7 cellular contexts compared by ENCODE assay signal in the genomic region with DNA sequence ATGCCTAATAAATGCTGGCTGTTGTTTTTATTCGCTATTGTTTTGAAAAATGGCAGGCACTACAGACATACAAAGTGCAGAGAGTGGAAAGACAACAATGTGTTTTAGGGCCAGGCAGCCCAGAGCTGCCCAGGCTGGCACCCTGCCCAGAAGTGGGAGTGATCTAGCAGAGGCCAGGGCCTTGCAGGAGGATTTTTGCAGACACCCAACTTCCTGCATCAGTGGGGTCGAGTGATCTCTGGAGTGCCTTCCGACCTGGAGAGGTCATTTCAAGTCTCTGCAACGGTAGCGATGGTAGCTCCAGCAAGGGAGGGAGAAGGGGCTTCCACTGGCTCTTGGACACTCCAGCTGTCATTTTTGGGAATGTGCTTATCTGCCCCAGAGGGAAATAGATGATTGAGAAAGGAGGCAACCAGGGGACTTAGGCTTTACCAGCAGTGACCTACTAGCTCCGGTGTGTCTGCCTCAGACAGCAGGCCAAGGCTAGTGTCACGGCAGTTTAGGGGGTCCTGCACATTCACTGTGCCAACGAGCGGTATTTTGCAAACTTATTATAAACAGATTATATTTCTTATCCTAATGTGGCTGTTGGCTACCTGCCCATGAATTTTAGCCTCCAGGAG.
DNase-seq lines count a peak whose midpoint lies in the region; ATAC-seq and TF ChIP-seq lines count a peak whose summit lies in the region.
"Not testable (repeated sequence)": the region's sequence is repeated elsewhere in the genome, so short reads cannot be mapped to it uniquely, and the experiment has no call there.

No MANE protein-coding gene starts in this region.

- not testable (repeated sequence) for TF ChIP-seq POLR2A in spleen (IDR thresholded peaks at IDR 0.05)

- not testable (repeated sequence) for TF ChIP-seq CTCF in RWPE2 (IDR thresholded peaks at IDR 0.05; ENCODE audit: poor library complexity, severe bottlenecking); spleen (IDR thresholded peaks at IDR 0.05 in 8 of 11, conservative IDR thresholded peaks at IDR 0.05 in 3 of 11)

- H3K4me3 ChIP-seq in RWPE2 (ENCODE audit: severe bottlenecking); spleen: not testable (repeated sequence)

- DNase-seq in H4 (ENCODE audit: low spot score) (peak; percentile 49), RWPE2 (ENCODE audit: low spot score) (peak; percentile 83), dedifferentiated amniotic fluid mesenchymal stem cell (ENCODE audit: extremely low spot score) (peak; percentile 14), cardiac septum (ENCODE audit: low spot score) (peak; percentile 87), mucosa of gallbladder (ENCODE audit: low spot score) (peak; percentile 88), spleen (peak; percentile 89)
- peak; percentile 36 for DNase-seq in activated naive CD4-positive, alpha-beta T cell treated with Interleukin-2 at 50 U/mL for 16 hours

- intact Hi-C loops in cardiac septum (cut with DNase I); spleen (cut with DNase I; ENCODE audit: low total_unique reads): not testable (repeated sequence)

- not testable (repeated sequence) for H3K36me3 ChIP-seq in RWPE2 (ENCODE audit: low read depth); spleen

- H3K27ac ChIP-seq in RWPE2 (ENCODE audit: poor library complexity, severe bottlenecking): not testable (repeated sequence)
- H3K27ac ChIP-seq in spleen: peak overlapping the region in 1 of 8 donors; percentile 4

- ATAC-seq in RWPE2 (ENCODE audit: low read depth): peak; percentile 98

- not testable (repeated sequence) for H3K27me3 ChIP-seq in RWPE2 (ENCODE audit: insufficient read depth, poor library complexity, severe bottlenecking); spleen (replicated peaks in 1 of 7)

- WGBS in spleen, 5 donors: 12 to 29% (median 19%) methylated on average over 4 to 8 of the region's 9 CpGs

- not testable (repeated sequence) for H3K9me3 ChIP-seq in RWPE2 (ENCODE audit: severe bottlenecking)
- peaks cover 0 to 15% (median 13%) of the 10 kb centered on the region in 8 donors for H3K9me3 ChIP-seq in spleen

- H3K4me1 ChIP-seq in RWPE2 (ENCODE audit: insufficient read depth, poor library complexity, severe bottlenecking); spleen: not testable (repeated sequence)

Comparison
In these comparisons a context has a peak if more than half of its experiments do, and no peak if none do; other contexts are left out.
1. DNase-seq: peak in every context shown above with its lines; median percentile 89 in spleen; 88 in mucosa of gallbladder; 87 in cardiac septum; 83 in RWPE2; 49 in H4; 36 in activated naive CD4-positive, alpha-beta T cell treated with Interleukin-2 at 50 U/mL for 16 hours; 14 in dedifferentiated amniotic fluid mesenchymal stem cell.